ENCODE assay signal across 8 cellular contexts in genomic region chr12:92769124-92769901, GRCh38.
A peak's percentile ranks its signal among the peaks of the same experiment; 100 is the strongest.
DNase-seq lines count a peak whose midpoint lies in the region; ATAC-seq and TF ChIP-seq lines count a peak whose summit lies in the region.
"Had no signal": no experiment of that assay in that cellular context is flagged by ENCODE, and none has a peak within 500 bp of the region (broad histone marks: within the 10 kb centered on the region; RNA-seq: fewer than 3 reads in every experiment).

No MANE protein-coding gene starts in this region.

- TF ChIP-seq CTCF in activated CD8-positive, alpha-beta T cell treated with anti-CD3 and anti-CD28 coated beads for 36 hours (IDR thresholded peaks at IDR 0.05), result no peak
- TF ChIP-seq CTCF in gastrocnemius medialis (IDR thresholded peaks at IDR 0.05 in 4 of 5, conservative IDR thresholded peaks at IDR 0.05 in 1 of 5) (no peak), MCF 10A (IDR thresholded peaks at IDR 0.05; ENCODE audit: unreplicated experiment) (no peak)

- CTCF ChIA-PET in activated CD8-positive, alpha-beta T cell treated with anti-CD3 and anti-CD28 coated beads for 36 hours (lab: Charles Lee), result interaction anchor here (1.6 kb wide), 1 partner anchor 52 kb away, joined by 5 read pairs; no protein-coding TSS in a partner anchor
- CTCF ChIA-PET in MCF 10A (lab: Yijun Ruan, JAX), result interaction anchor here (1.0 kb wide), 1 partner anchor 14 kb away, joined by 3 read pairs; no protein-coding TSS in a partner anchor

- POLR2A ChIA-PET in activated CD8-positive, alpha-beta T cell treated with anti-CD3 and anti-CD28 coated beads for 36 hours (lab: Charles Lee), result no interaction called here
- POLR2A ChIA-PET in MCF 10A (lab: Yijun Ruan, JAX), result interaction anchor here (1.5 kb wide), 1 partner anchor 9 kb away, joined by 4 read pairs; no protein-coding TSS in a partner anchor

- no peaks in the 10 kb centered on the region for H3K9me3 ChIP-seq in gastrocnemius medialis

- peak overlapping the region; percentile 1 for H3K27ac Mint-ChIP-seq in activated CD8-positive, alpha-beta T cell treated with anti-CD3 and anti-CD28 coated beads for 36 hours
- H3K27ac Mint-ChIP-seq in activated T-helper 1 cell treated with anti-CD3 and anti-CD28 coated beads, Interleukin-12 subunit alpha, Interleukin-12 subunit beta, Interleukin-2, Interleukin-4 antibody, amounts not matched to agents 30 ng/mL and 10 ng/mL and 1 ng/mL, durations not matched to agents 14 hours and 24 hours and 36 hours, result no peak overlapping the region
- H3K27ac Mint-ChIP-seq in MCF 10A (ENCODE audit: low read depth, unreplicated experiment), result no peak overlapping the region

- no peak overlapping the region for H3K4me3 Mint-ChIP-seq in activated CD8-positive, alpha-beta T cell treated with anti-CD3 and anti-CD28 coated beads for 36 hours
- no peak overlapping the region for H3K4me3 Mint-ChIP-seq in activated T-helper 1 cell treated with anti-CD3 and anti-CD28 coated beads, Interleukin-12 subunit alpha, Interleukin-12 subunit beta, Interleukin-2, Interleukin-4 antibody, amounts not matched to agents 30 ng/mL and 10 ng/mL and 1 ng/mL, durations not matched to agents 14 hours and 24 hours and 36 hours
- H3K4me3 Mint-ChIP-seq in MCF 10A (ENCODE audit: unreplicated experiment), result no peak overlapping the region

- no peaks in the 10 kb centered on the region for H3K27me3 ChIP-seq in gastrocnemius medialis

- H3K4me1 ChIP-seq in gastrocnemius medialis, result peaks cover 22 to 23% of the 10 kb centered on the region in 2 donors

- no TSS peak for BruUV-seq in MCF 10A (replicated peaks; lab: Mats Ljungman, UMichigan)

- ATAC-seq in GM19397 (IDR thresholded peaks at IDR 0.05; ENCODE audit: unreplicated experiment) (peak; percentile 72), HG03095 (IDR thresholded peaks at IDR 0.05; ENCODE audit: unreplicated experiment) (peak; percentile 86), gastrocnemius medialis (peak; percentile 96 to 99)
- ATAC-seq in activated CD8-positive, alpha-beta T cell treated with anti-CD3 and anti-CD28 coated beads for 36 hours, result peak; percentile 51

- in situ Hi-C loops in gastrocnemius medialis (cut with MboI; ENCODE audit: low sequenced_read_pairs in 4 of 4), result no loop called here

- no peak for DNase-seq in activated CD8-positive, alpha-beta T cell treated with anti-CD3 and anti-CD28 coated beads for 36 hours
- DNase-seq in gastrocnemius medialis (peak in 1 of 2 donors; percentile 36), NCI-H2171 treated with DMSO at 0.1 percent for 48 hours (lab: John Stamatoyannopoulos, UW) (no peak), MCF 10A (ENCODE audit: unreplicated experiment) (no peak)
- DNase-seq in activated T-helper 1 cell treated with anti-CD3 and anti-CD28 coated beads, Interleukin-12 subunit alpha, Interleukin-12 subunit beta, Interleukin-2, Interleukin-4 antibody, amounts not matched to agents 30 ng/mL and 10 ng/mL and 1 ng/mL, durations not matched to agents 14 hours and 24 hours and 36 hours (ENCODE audit: low spot score), result no peak
- DNase-seq: NCI-H526 had no signal

- no peaks in the 10 kb centered on the region for H3K27me3 Mint-ChIP-seq in activated CD8-positive, alpha-beta T cell treated with anti-CD3 and anti-CD28 coated beads for 36 hours
- H3K27me3 Mint-ChIP-seq in activated T-helper 1 cell treated with anti-CD3 and anti-CD28 coated beads, Interleukin-12 subunit alpha, Interleukin-12 subunit beta, Interleukin-2, Interleukin-4 antibody, amounts not matched to agents 30 ng/mL and 10 ng/mL and 1 ng/mL, durations not matched to agents 14 hours and 24 hours and 36 hours (ENCODE audit: insufficient read depth), result no peaks in the 10 kb centered on the region
- H3K27me3 Mint-ChIP-seq in MCF 10A (ENCODE audit: insufficient read depth, unreplicated experiment), result no peaks in the 10 kb centered on the region

- H3K36me3 ChIP-seq in gastrocnemius medialis, result no peaks in the 10 kb centered on the region

- H3K4me1 Mint-ChIP-seq in activated CD8-positive, alpha-beta T cell treated with anti-CD3 and anti-CD28 coated beads for 36 hours (ENCODE audit: low read depth), result peaks cover 20% of the 10 kb centered on the region
- H3K4me1 Mint-ChIP-seq in activated T-helper 1 cell treated with anti-CD3 and anti-CD28 coated beads, Interleukin-12 subunit alpha, Interleukin-12 subunit beta, Interleukin-2, Interleukin-4 antibody, amounts not matched to agents 30 ng/mL and 10 ng/mL and 1 ng/mL, durations not matched to agents 14 hours and 24 hours and 36 hours (ENCODE audit: low read depth), result peaks cover 11% of the 10 kb centered on the region
- no peaks in the 10 kb centered on the region for H3K4me1 Mint-ChIP-seq in MCF 10A (ENCODE audit: insufficient read depth, unreplicated experiment)

- no peak overlapping the region for H3K4me3 ChIP-seq in gastrocnemius medialis

- H3K27ac ChIP-seq in gastrocnemius medialis, result peak overlapping the region; percentile 20 to 60 (median 38)

- no peaks in the 10 kb centered on the region for H3K9me3 Mint-ChIP-seq in activated CD8-positive, alpha-beta T cell treated with anti-CD3 and anti-CD28 coated beads for 36 hours
- H3K9me3 Mint-ChIP-seq in activated T-helper 1 cell treated with anti-CD3 and anti-CD28 coated beads, Interleukin-12 subunit alpha, Interleukin-12 subunit beta, Interleukin-2, Interleukin-4 antibody, amounts not matched to agents 30 ng/mL and 10 ng/mL and 1 ng/mL, durations not matched to agents 14 hours and 24 hours and 36 hours, result no peaks in the 10 kb centered on the region
- H3K9me3 Mint-ChIP-seq in MCF 10A (ENCODE audit: unreplicated experiment), result no peaks in the 10 kb centered on the region

- intact Hi-C loops in activated CD8-positive, alpha-beta T cell treated with anti-CD3 and anti-CD28 coated beads for 36 hours (cut with micrococcal nuclease), result no loop called here
- intact Hi-C loops in gastrocnemius medialis (cut with DNase I; ENCODE audit: low total_unique reads), result no loop called here
- intact Hi-C loops in activated T-helper 1 cell treated with anti-CD3 and anti-CD28 coated beads, Interleukin-12 subunit alpha, Interleukin-12 subunit beta, Interleukin-2, Interleukin-4 antibody, amounts not matched to agents 30 ng/mL and 10 ng/mL and 1 ng/mL, durations not matched to agents 14 hours and 24 hours and 36 hours (cut with micrococcal nuclease), result no loop called here
- intact Hi-C loops in MCF 10A (cut with micrococcal nuclease), result no loop called here

- no peak for TF ChIP-seq POLR2A in gastrocnemius medialis (IDR thresholded peaks at IDR 0.05)

- no peaks in the 10 kb centered on the region for H3K36me3 Mint-ChIP-seq in activated CD8-positive, alpha-beta T cell treated with anti-CD3 and anti-CD28 coated beads for 36 hours (ENCODE audit: low read depth)
- no peaks in the 10 kb centered on the region for H3K36me3 Mint-ChIP-seq in activated T-helper 1 cell treated with anti-CD3 and anti-CD28 coated beads, Interleukin-12 subunit alpha, Interleukin-12 subunit beta, Interleukin-2, Interleukin-4 antibody, amounts not matched to agents 30 ng/mL and 10 ng/mL and 1 ng/mL, durations not matched to agents 14 hours and 24 hours and 36 hours (ENCODE audit: low read depth)
- H3K36me3 Mint-ChIP-seq in MCF 10A (ENCODE audit: insufficient read depth, unreplicated experiment), result peaks cover 9% of the 10 kb centered on the region
